In the genomic region with DNA sequence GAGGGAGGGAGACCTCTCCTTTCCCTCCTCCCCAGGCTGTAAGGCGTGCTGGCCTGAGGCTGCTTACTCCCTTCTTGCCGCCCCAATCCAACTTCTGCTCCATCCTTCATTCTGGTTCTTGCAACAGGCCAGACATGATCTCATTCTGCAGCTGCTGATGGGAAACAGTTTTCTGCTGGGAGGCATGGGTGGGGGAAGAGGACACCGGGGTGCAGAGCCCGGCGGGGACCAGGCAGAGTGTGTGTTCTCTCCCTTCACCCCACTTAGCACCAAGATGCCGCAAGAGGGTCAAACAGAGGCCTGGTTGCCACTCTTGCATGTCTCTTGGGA, we compare ENCODE assay signal across 10 cellular contexts. TPM values are rescaled to one million over a fixed set of nuclear protein-coding genes. Genes with fewer than 3 reads are reported as not detected.
DNase-seq lines count a peak whose midpoint lies in the region; ATAC-seq and TF ChIP-seq lines count a peak whose summit lies in the region.
"Had no signal": no experiment of that assay in that cellular context is flagged by ENCODE, and none has a peak within 500 bp of the region (broad histone marks: within the 10 kb centered on the region; RNA-seq: fewer than 3 reads in every experiment).

No MANE protein-coding gene starts in this region.

- H2AFZ ChIP-seq in mammary epithelial cell (ENCODE audit: low read depth, low read length): no peak overlapping the region

- no peaks in the 10 kb centered on the region for H3K36me3 ChIP-seq in mammary epithelial cell (ENCODE audit: insufficient read depth, low read length)
- no peaks in the 10 kb centered on the region for H3K36me3 ChIP-seq in iPS-18a (ENCODE audit: control insufficient read depth, low read depth, low read length)
- no peaks in the 10 kb centered on the region for H3K36me3 ChIP-seq in thoracic aorta
- H3K36me3 ChIP-seq in aorta (ENCODE audit: control insufficient read depth in 1 of 2, insufficient read depth in 2 of 2, low read length in 1 of 2): no peaks in the 10 kb centered on the region

- BruUV-seq in MCF 10A (replicated peaks; lab: Mats Ljungman, UMichigan) (no TSS peak), mammary epithelial cell (replicated peaks; lab: Mats Ljungman, UMichigan) (no TSS peak)

- no peaks in the 10 kb centered on the region for H3K79me2 ChIP-seq in mammary epithelial cell (ENCODE audit: insufficient read depth, low read length)

- H3K9me3 Mint-ChIP-seq in MCF 10A (ENCODE audit: unreplicated experiment) (no peaks in the 10 kb centered on the region), WTC11 (no peaks in the 10 kb centered on the region)

- H3K9ac ChIP-seq in mammary epithelial cell (ENCODE audit: insufficient read depth, low read length): no peak overlapping the region
- H3K9ac ChIP-seq in iPS-18a (ENCODE audit: low read length): no peak overlapping the region

- WGBS in mammary epithelial cell (ENCODE audit: low coverage, missing lambda C conversion rate): 90% methylated on average over 4 of the region's 6 CpGs
- WGBS in aorta, 2 donors: 54 to 61% methylated on average over 6 of the region's 6 CpGs

- intact Hi-C loops in MCF 10A (cut with micrococcal nuclease) (no loop called here), mammary epithelial cell (cut with micrococcal nuclease) (loop anchor here (2.0 kb wide), 1 partner anchor 34 kb away; a partner anchor contains a TSS), aorta (cut with DNase I) (no loop called here)

- H3K4me1 ChIP-seq in mammary epithelial cell (ENCODE audit: insufficient read depth, low read length) (peaks cover 11% of the 10 kb centered on the region), iPS-18a (ENCODE audit: control insufficient read depth, low read depth, low read length) (peaks cover 12% of the 10 kb centered on the region), thoracic aorta (ENCODE audit: control insufficient read depth in 1 of 2, low read depth in 2 of 2) (peaks cover 11 to 28% of the 10 kb centered on the region in 2 donors), aorta (ENCODE audit: control insufficient read depth in 1 of 2, insufficient read depth in 2 of 2, low read length in 2 of 2) (no peaks in the 10 kb centered on the region)

- H3K4me3 ChIP-seq in mammary epithelial cell (replicated peaks in 1 of 3; ENCODE audit: insufficient read depth in 1 of 3, low read depth in 2 of 3, low read length in 3 of 3) (no peak overlapping the region), iPS-18a (ENCODE audit: low read length) (peak overlapping the region; percentile 67), thoracic aorta (peak overlapping the region; percentile 73), aorta (ENCODE audit: low read length in 2 of 2) (no peak overlapping the region)

- H3K4me1 Mint-ChIP-seq in MCF 10A (ENCODE audit: insufficient read depth, unreplicated experiment) (peaks cover 5% of the 10 kb centered on the region), WTC11 (peaks cover 21% of the 10 kb centered on the region)

- H3K27ac Mint-ChIP-seq in MCF 10A (ENCODE audit: low read depth, unreplicated experiment): no peak overlapping the region
- no peak overlapping the region for H3K27ac Mint-ChIP-seq in WTC11

- H3K27me3 Mint-ChIP-seq in MCF 10A (ENCODE audit: insufficient read depth, unreplicated experiment) (no peaks in the 10 kb centered on the region), WTC11 (ENCODE audit: low read depth) (peaks cover 46% of the 10 kb centered on the region)

- H3K27me3 ChIP-seq in mammary epithelial cell (ENCODE audit: insufficient read depth, low read length): no peaks in the 10 kb centered on the region
- peaks cover 19% of the 10 kb centered on the region for H3K27me3 ChIP-seq in iPS-18a (ENCODE audit: control insufficient read depth, insufficient read depth, low read length)
- H3K27me3 ChIP-seq in thoracic aorta (replicated peaks; ENCODE audit: insufficient read depth): no peaks in the 10 kb centered on the region
- no peaks in the 10 kb centered on the region for H3K27me3 ChIP-seq in aorta (ENCODE audit: control insufficient read depth in 1 of 2, insufficient read depth in 2 of 2, low read length in 1 of 2)

- in situ Hi-C loops in mammary epithelial cell (cut with MboI; ENCODE audit: low sequenced_read_pairs in 2 of 2): no loop called here

- H3K36me3 Mint-ChIP-seq in MCF 10A (ENCODE audit: insufficient read depth, unreplicated experiment): no peaks in the 10 kb centered on the region
- H3K36me3 Mint-ChIP-seq in WTC11: no peaks in the 10 kb centered on the region

- ATAC-seq in WTC11: no peak
- no peak for ATAC-seq in thoracic aorta (ENCODE audit: insufficient number of reproducible peaks, low FRiP score, low read depth)
- ATAC-seq in aorta (ENCODE audit: low FRiP score): no peak

- no peaks in the 10 kb centered on the region for H4K20me1 ChIP-seq in mammary epithelial cell (ENCODE audit: insufficient read depth, low read length)

- H3K4me3 Mint-ChIP-seq in MCF 10A (ENCODE audit: unreplicated experiment): peak overlapping the region; percentile 31
- peak overlapping the region; percentile 58 for H3K4me3 Mint-ChIP-seq in WTC11

- no peaks in the 10 kb centered on the region for H3K9me3 ChIP-seq in mammary epithelial cell (replicated peaks; ENCODE audit: insufficient read depth, low read length)
- H3K9me3 ChIP-seq in iPS-18a (ENCODE audit: control insufficient read depth, low read depth, low read length): no peaks in the 10 kb centered on the region
- H3K9me3 ChIP-seq in thoracic aorta: no peaks in the 10 kb centered on the region
- H3K9me3 ChIP-seq in aorta (ENCODE audit: control insufficient read depth, low read length): no peaks in the 10 kb centered on the region

- H3K4me2 ChIP-seq in mammary epithelial cell (ENCODE audit: insufficient read depth, low read depth, low read length): no peak overlapping the region

- POLR2A ChIA-PET in MCF 10A (lab: Yijun Ruan, JAX): interaction anchor here (0.7 to 2.7 kb wide), 3 partner anchors 16 to 34 kb away, joined by 3 to 9 read pairs (median 3); a partner anchor contains a TSS
- POLR2A ChIA-PET in WTC11 (lab: Charles Lee): interaction anchor here (1.4 kb wide), 1 partner anchor 37 kb away, joined by 3 read pairs; a partner anchor contains a TSS

- DNase-seq in MCF 10A (ENCODE audit: unreplicated experiment) (no peak), mammary epithelial cell (no peak), WTC11 (ENCODE audit: low spot score) (no peak), thoracic aorta (ENCODE audit: low spot score) (no peak), SW480 (ENCODE audit: low spot score) (no peak), aorta (no peak)
- DNase-seq in stimulated activated CD4-positive, alpha-beta T cell treated with anti-CD3 and anti-CD28 coated beads, Interleukin-4, amount 100 ng/mL, for 4 hours: no peak

- CTCF ChIA-PET in MCF 10A (lab: Yijun Ruan, JAX): no interaction called here
- CTCF ChIA-PET in mammary epithelial cell (lab: Charles Lee; ENCODE audit: low non-redundant PET): interaction anchor here (0.7 kb wide), 1 partner anchor 139 kb away, joined by 3 read pairs; no protein-coding TSS in a partner anchor
- CTCF ChIA-PET in WTC11 (lab: Charles Lee): interaction anchor here (1.0 to 1.1 kb wide), 2 partner anchors 44 to 51 kb away, joined by 3 to 4 read pairs; no protein-coding TSS in a partner anchor

- dilution Hi-C loops in mammary epithelial cell (cut with HindIII; ENCODE audit: low sequenced_read_pairs): loop anchor here (5.0 kb wide), 1 partner anchor 174 kb away; no protein-coding TSS in a partner anchor

- H3K27ac ChIP-seq in mammary epithelial cell (ENCODE audit: insufficient read depth, low read depth, low read length) (no peak overlapping the region), iPS-18a (ENCODE audit: low read length) (no peak overlapping the region), thoracic aorta (no peak overlapping the region), aorta (ENCODE audit: low read depth in 1 of 2, low read length in 2 of 2) (no peak overlapping the region)

- no peak for TF ChIP-seq CTCF in MCF 10A (IDR thresholded peaks at IDR 0.05; ENCODE audit: unreplicated experiment)
- TF ChIP-seq CTCF in mammary epithelial cell (conservative IDR thresholded peaks at IDR 0.05 in 1 of 2, IDR thresholded peaks at IDR 0.05 in 1 of 2; ENCODE audit: extremely low read depth in 1 of 2, insufficient read depth in 1 of 2, low read depth in 1 of 2, low read length in 2 of 2): no peak
- TF ChIP-seq CTCF in WTC11 (IDR thresholded peaks at IDR 0.05): no peak
- no peak for TF ChIP-seq CTCF in thoracic aorta (IDR thresholded peaks at IDR 0.05)

TF ChIP-seq in WTC11, 78 proteins besides CTCF, POLR2A, EP300 and RAD21 (continues in another document):
- no peak for TF ChIP-seq TEAD4 (CRISPR knock-in tag; IDR thresholded peaks at IDR 0.05)
- TF ChIP-seq, protein P1, sequence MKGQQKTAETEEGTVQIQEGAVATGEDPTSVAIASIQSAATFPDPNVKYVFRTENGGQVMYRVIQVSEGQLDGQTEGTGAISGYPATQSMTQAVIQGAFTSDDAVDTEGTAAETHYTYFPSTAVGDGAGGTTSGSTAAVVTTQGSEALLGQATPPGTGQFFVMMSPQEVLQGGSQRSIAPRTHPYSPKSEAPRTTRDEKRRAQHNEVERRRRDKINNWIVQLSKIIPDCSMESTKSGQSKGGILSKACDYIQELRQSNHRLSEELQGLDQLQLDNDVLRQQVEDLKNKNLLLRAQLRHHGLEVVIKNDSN (CRISPR knock-in tag; IDR thresholded peaks at IDR 0.05): no peak

RNA-seq across cellular contexts. Expression of a gene that starts 1.4 kb away (rescaled TPM):
- total RNA-seq in MCF 10A (2022) (0.63 and 1.0 TPM in 2 replicates), mammary epithelial cell (1 to 10 TPM; 4.8 to 8.7 TPM), WTC11 (2021) (3.8 to 4.7 TPM (median 4.7 TPM) in 3 replicates), thoracic aorta (10 to 100 TPM; 19.5 to 24.1 TPM), aorta (10 to 100 TPM; 14.5 to 20.3 TPM)
- polyA plus RNA-seq in mammary epithelial cell (0.97 TPM), aorta (10 to 100 TPM in 1 of 2 donors, 1 to 10 TPM in 1; 4.9 to 10.3 TPM)
- polyA minus RNA-seq in mammary epithelial cell: 0.67 TPM

RNA-seq across cellular contexts. Expression of a gene that starts 2.8 kb away (rescaled TPM):
- total RNA-seq in MCF 10A (2022) (not detected in 2 replicates), mammary epithelial cell (not detected), WTC11 (2021) (0.82 to 1.6 TPM (median 1.3 TPM) in 3 replicates), thoracic aorta (1 to 10 TPM; 1.1 to 3.1 TPM), aorta (1 to 10 TPM; 1.5 to 2.6 TPM)
- polyA plus RNA-seq in mammary epithelial cell (not detected), aorta (1 to 10 TPM in 1 of 2 donors, under 1 TPM in 1; 0.63 to 4.3 TPM)
- not detected for polyA minus RNA-seq in mammary epithelial cell
- total RNA-seq: Daoy, epithelial cell of proximal tubule had no signal

RNA-seq across cellular contexts. Expression of a gene that starts 7.9 kb away (rescaled TPM):
- total RNA-seq in MCF 10A (2022) (not detected in 2 replicates), mammary epithelial cell (not detected), WTC11 (2021) (not detected in 3 replicates), thoracic aorta (not detected), aorta (not detected)
- polyA plus RNA-seq in mammary epithelial cell (not detected), aorta (not detected)
- not detected for polyA minus RNA-seq in mammary epithelial cell
- total RNA-seq: Daoy, epithelial cell of proximal tubule had no signal

RNA-seq across cellular contexts. Expression of a gene that starts 15.6 kb away (rescaled TPM):
- total RNA-seq in MCF 10A (2022) (84.0 and 105 TPM in 2 replicates), mammary epithelial cell (10 to 100 TPM; 76.3 to 80.5 TPM), WTC11 (2021) (79.2 to 85.4 TPM (median 79.7 TPM) in 3 replicates), thoracic aorta (10 to 100 TPM; 54.9 to 68.2 TPM), aorta (10 to 100 TPM; 40.1 to 42.5 TPM)
- polyA plus RNA-seq in mammary epithelial cell (99.9 TPM), aorta (10 to 100 TPM; 36.6 to 41.4 TPM)
- 71.4 TPM for polyA minus RNA-seq in mammary epithelial cell

RNA-seq across cellular contexts. Expression of a gene that starts 33.1 kb away (rescaled TPM):
- total RNA-seq in MCF 10A (2022) (18.4 and 20.1 TPM in 2 replicates), mammary epithelial cell (10 to 100 TPM; 15.3 to 47.8 TPM), WTC11 (2021) (5.7 to 6.7 TPM (median 6.6 TPM) in 3 replicates), thoracic aorta (10 to 100 TPM; 11.9 to 29.2 TPM), aorta (10 to 100 TPM in 1 of 2 donors, 1 to 10 TPM in 1; 6.4 to 16.7 TPM)
- polyA plus RNA-seq in mammary epithelial cell (11.6 TPM), aorta (10 to 100 TPM in 1 of 2 donors, 1 to 10 TPM in 1; 4.4 to 10.5 TPM)
- 12.0 TPM for polyA minus RNA-seq in mammary epithelial cell

Comparison
In these comparisons a context has a peak if more than half of its experiments do, and no peak if none do; other contexts are left out.
1. H3K4me3 ChIP-seq: peak in iPS-18a (single experiment) and thoracic aorta (single experiment); none in mammary epithelial cell (0 of 3) and aorta (0 of 2).